Comparison of ENCODE assay signal across 8 cellular contexts in genomic region chr19:42279148-42279901, GRCh38. TPM values are rescaled to one million over a fixed set of nuclear protein-coding genes. Genes with fewer than 3 reads are reported as not detected.
DNase-seq lines count a peak whose midpoint lies in the region; ATAC-seq and TF ChIP-seq lines count a peak whose summit lies in the region.

No MANE protein-coding gene starts in this region.

- H3K79me2 ChIP-seq in GM23338 (replicated peaks; ENCODE audit: insufficient read depth): peaks cover 3% of the 10 kb centered on the region; the same call in 1 of the 2 replicates

- H3K36me3 Mint-ChIP-seq in GM23338 (ENCODE audit: low read depth): peaks cover 7% of the 10 kb centered on the region; the same call in 2 of the 3 replicates
- peaks cover 2% of the 10 kb centered on the region for H3K36me3 Mint-ChIP-seq in T-helper 17 cell (ENCODE audit: low read depth)

- TF ChIP-seq CTCF in GM23338 (conservative IDR thresholded peaks at IDR 0.05; ENCODE audit: low read depth in 2 of 2): no peak
- no peak for TF ChIP-seq CTCF in left ventricle myocardium inferior (IDR thresholded peaks at IDR 0.05; ENCODE audit: borderline replicate concordance)

- H3K9me2 ChIP-seq in GM23338 (ENCODE audit: insufficient read depth): no peaks in the 10 kb centered on the region

- H3K9me3 ChIP-seq in T-helper 17 cell (ENCODE audit: control insufficient read depth, low read length, poor library complexity, severe bottlenecking): no peaks in the 10 kb centered on the region
- no peaks in the 10 kb centered on the region for H3K9me3 ChIP-seq in left ventricle myocardium inferior (replicated peaks)
- H3K9me3 ChIP-seq in skeletal muscle tissue (ENCODE audit: control insufficient read depth in 3 of 3, low read length in 3 of 3): no peaks in the 10 kb centered on the region

- no peaks in the 10 kb centered on the region; the same call in 2 of the 3 replicates for H3K9me3 Mint-ChIP-seq in GM23338

- H3K27me3 ChIP-seq in GM23338 (ENCODE audit: insufficient read depth): no peaks in the 10 kb centered on the region
- no peaks in the 10 kb centered on the region for H3K27me3 ChIP-seq in left ventricle myocardium inferior (ENCODE audit: low read depth)
- no peaks in the 10 kb centered on the region for H3K27me3 ChIP-seq in skeletal muscle tissue (ENCODE audit: control insufficient read depth in 3 of 3, insufficient read depth in 3 of 3, low read length in 3 of 3)

- H3K36me3 ChIP-seq in GM23338 (ENCODE audit: insufficient read depth) (no peaks in the 10 kb centered on the region), left ventricle myocardium inferior (peaks cover 7% of the 10 kb centered on the region), skeletal muscle tissue (ENCODE audit: control insufficient read depth in 3 of 3, insufficient read depth in 3 of 3, low read length in 3 of 3) (peaks cover 8 to 10% (median 10%) of the 10 kb centered on the region in 3 donors)

- H3K4me1 ChIP-seq in GM23338 (ENCODE audit: insufficient read depth) (peaks cover 27% of the 10 kb centered on the region), left ventricle myocardium inferior (peaks cover 93% of the 10 kb centered on the region), skeletal muscle tissue (ENCODE audit: control insufficient read depth in 3 of 3, insufficient read depth in 3 of 3, low read length in 3 of 3) (peaks cover 66 to 82% (median 75%) of the 10 kb centered on the region in 3 donors)

- intact Hi-C loops in left ventricle myocardium inferior (cut with micrococcal nuclease): no loop called here

- peaks cover 26% of the 10 kb centered on the region for H3K4me1 Mint-ChIP-seq in GM23338
- H3K4me1 Mint-ChIP-seq in T-helper 17 cell: peaks cover 46% of the 10 kb centered on the region

- H3K9ac ChIP-seq in skeletal muscle tissue (ENCODE audit: low read depth in 1 of 3, low read length in 3 of 3): peak overlapping the region in 2 of 3 donors; percentile 72 to 85

- H3K27me3 Mint-ChIP-seq in GM23338 (ENCODE audit: insufficient read depth, low read depth, poor library complexity): peaks cover 18% of the 10 kb centered on the region
- H3K27me3 Mint-ChIP-seq in T-helper 17 cell: no peaks in the 10 kb centered on the region

- H2AFZ ChIP-seq in GM23338: no peak overlapping the region

- ATAC-seq in GM23338 (peak; percentile 2), T-helper 17 cell (no peak), GM18511 (IDR thresholded peaks at IDR 0.05; ENCODE audit: unreplicated experiment) (no peak), GM21390 (IDR thresholded peaks at IDR 0.05; ENCODE audit: unreplicated experiment) (no peak), GM18505 (IDR thresholded peaks at IDR 0.05; ENCODE audit: unreplicated experiment) (no peak)

- TF ChIP-seq POLR2A in GM18505 (IDR thresholded peaks at IDR 0.05; ENCODE audit: borderline replicate concordance, extremely low read depth, insufficient read depth, insufficient read length): no peak

- 0 out of 2 replicates have a peak, but pooled peaks cover 3% of the 10 kb centered on the region for H4K20me1 ChIP-seq in GM23338 (replicated peaks; ENCODE audit: insufficient read depth)

- H3F3A ChIP-seq in GM23338 (replicated peaks; ENCODE audit: low read depth): peaks cover 17% of the 10 kb centered on the region; the same call in 1 of the 2 replicates

- H3K4me3 Mint-ChIP-seq in GM23338 (peak overlapping the region; percentile 73), T-helper 17 cell (peak overlapping the region; percentile 98)

- H3K4me3 ChIP-seq in GM23338: peak overlapping the region; percentile 96
- peak overlapping the region; percentile 90 for H3K4me3 ChIP-seq in left ventricle myocardium inferior
- H3K4me3 ChIP-seq in skeletal muscle tissue (ENCODE audit: low read length in 3 of 3): peak overlapping the region; percentile 82 to 88 (median 86)

- H3K27ac Mint-ChIP-seq in GM23338: peak overlapping the region; percentile 10; the same call in 1 of the 2 replicates
- peak overlapping the region; percentile 95 for H3K27ac Mint-ChIP-seq in T-helper 17 cell

- H3K27ac ChIP-seq in GM23338 (ENCODE audit: low read depth) (no peak overlapping the region), left ventricle myocardium inferior (replicated peaks) (peak overlapping the region; percentile 98), skeletal muscle tissue (ENCODE audit: low read depth, low read length) (peak overlapping the region; percentile 92)

- DNase-seq in GM23338 (ENCODE audit: low spot score): peak; percentile 51
- DNase-seq in T-helper 17 cell: no peak
- DNase-seq in left ventricle myocardium inferior: no peak
- no peak for DNase-seq in SKM-1 (lab: John Stamatoyannopoulos, UW; ENCODE audit: unreplicated experiment)

- H3K4me2 ChIP-seq in GM23338: peak overlapping the region; percentile 94

TF ChIP-seq in GM23338, 12 proteins besides CTCF, POLR2A, EP300 and RAD21 (continues in another document):
- no peak for TF ChIP-seq EZH2 (IDR thresholded peaks at IDR 0.05; ENCODE audit: low read depth, unreplicated experiment)
- no peak for TF ChIP-seq NANOG (IDR thresholded peaks at IDR 0.05; ENCODE audit: borderline replicate concordance)

RNA-seq across cellular contexts. Expression of gene CIC, which starts 10.3 kb away (rescaled TPM):
- 31.8 and 42.0 TPM in 2 replicates for total RNA-seq in GM23338 (2014; rRNA removed; shearing (Covaris generic))
- polyA plus RNA-seq in GM23338 (2016; fragmentation: Nextera tagmentation; extraction: Ambion mirVana): 13.2 and 13.9 TPM in 2 replicates
- 100 to 1,000 TPM; 112 to 125 TPM for total RNA-seq in T-helper 17 cell
- 33.3 TPM for total RNA-seq in left ventricle myocardium inferior
- 10.4 TPM for total RNA-seq in skeletal muscle tissue

RNA-seq across cellular contexts. Expression of gene PRR19, which starts 22.6 kb away (rescaled TPM):
- total RNA-seq in GM23338 (2014; rRNA removed; shearing (Covaris generic)): 3.6 and 8.1 TPM in 2 replicates
- polyA plus RNA-seq in GM23338 (2016; fragmentation: Nextera tagmentation; extraction: Ambion mirVana): 4.1 and 5.6 TPM in 2 replicates
- total RNA-seq in T-helper 17 cell (under 1 TPM in 1 of 2 donors, not detected in 1; 0.50 TPM), left ventricle myocardium inferior (not detected), skeletal muscle tissue (not detected)

RNA-seq across cellular contexts. Expression of gene PAFAH1B3, which starts 23.1 kb away (rescaled TPM):
- total RNA-seq in GM23338 (2014; rRNA removed; shearing (Covaris generic)): 139 and 162 TPM in 2 replicates
- polyA plus RNA-seq in GM23338 (2016; fragmentation: Nextera tagmentation; extraction: Ambion mirVana): 195 and 197 TPM in 2 replicates
- total RNA-seq in T-helper 17 cell (10 to 100 TPM; 16.0 to 17.7 TPM), left ventricle myocardium inferior (2.1 TPM), skeletal muscle tissue (29.2 TPM)

RNA-seq across cellular contexts. Expression of gene ERF, which starts 24.4 kb away (rescaled TPM):
- total RNA-seq in GM23338 (2014; rRNA removed; shearing (Covaris generic)): 49.0 and 49.4 TPM in 2 replicates
- polyA plus RNA-seq in GM23338 (2016; fragmentation: Nextera tagmentation; extraction: Ambion mirVana): 29.4 and 30.4 TPM in 2 replicates
- total RNA-seq in T-helper 17 cell: 10 to 100 TPM; 75.8 to 82.1 TPM
- 33.5 TPM for total RNA-seq in left ventricle myocardium inferior
- total RNA-seq in skeletal muscle tissue: 12.0 TPM

RNA-seq across cellular contexts. Expression of gene TMEM145, which starts 33.8 kb away (rescaled TPM):
- 1.3 and 5.4 TPM in 2 replicates for total RNA-seq in GM23338 (2014; rRNA removed; shearing (Covaris generic))
- polyA plus RNA-seq in GM23338 (2016; fragmentation: Nextera tagmentation; extraction: Ambion mirVana): 1.9 and 2.3 TPM in 2 replicates
- total RNA-seq in T-helper 17 cell: not detected
- 0.36 TPM for total RNA-seq in left ventricle myocardium inferior
- 0.52 TPM for total RNA-seq in skeletal muscle tissue
